ENCODE assay signal across 8 cellular contexts in genomic region chr19:44025217-44025936, GRCh38. TPM values are rescaled to one million over a fixed set of nuclear protein-coding genes. Genes with fewer than 3 reads are reported as not detected.
DNase-seq lines count a peak whose midpoint lies in the region; ATAC-seq and TF ChIP-seq lines count a peak whose summit lies in the region.

Gene ZNF222, plus strand, starts transcription at chr19:44025379. Its CDS starts 58 bp downstream, at chr19:44025437.

- ATAC-seq in psoas muscle = peak; percentile 64 to 98 (median 96)

- H3K27ac ChIP-seq in right atrium auricular region (peak within 1 kb of the TSS; percentile 65 to 76), psoas muscle (peak within 1 kb of the TSS; percentile 58), urinary bladder (ENCODE audit: low read depth) (peak within 1 kb of the TSS; percentile 64)

- peaks cover 40% of the 10 kb centered on the region for H3K36me3 Mint-ChIP-seq in T-helper 1 cell treated with Interleukin-12 subunit alpha and Interleukin-12 subunit beta and Interleukin-4 antibody, amounts not matched to agents 30 μg/mL and 1 μg/mL, for 36 hours (ENCODE audit: low read depth)

- POLR2A ChIA-PET in HEK293T (lab: Yijun Ruan, JAX) = interaction anchor here (0.6 to 1.2 kb wide), 4 partner anchors 24 to 198 kb away, joined by 3 to 4 read pairs (median 3); partner anchors contain the start of genes ZNF221 and ZNF283

- peak within 1 kb of the TSS; percentile 85 to 91 for H3K4me3 ChIP-seq in right atrium auricular region
- peak within 1 kb of the TSS; percentile 83 for H3K4me3 ChIP-seq in psoas muscle
- peak within 1 kb of the TSS; percentile 80 for H3K4me3 ChIP-seq in urinary bladder (ENCODE audit: low read depth, low read length)

- CTCF ChIA-PET in HEK293T (lab: Yijun Ruan, JAX) = no interaction called here

- intact Hi-C loops in psoas muscle (cut with DNase I) = no loop called here

- peak within 1 kb of the TSS; percentile 98 for H3K4me3 Mint-ChIP-seq in T-helper 1 cell treated with Interleukin-12 subunit alpha and Interleukin-12 subunit beta and Interleukin-4 antibody, amounts not matched to agents 30 μg/mL and 1 μg/mL, for 36 hours

- H3K36me3 ChIP-seq in right atrium auricular region (peaks cover 36% of the 10 kb centered on the region), psoas muscle (ENCODE audit: insufficient read depth in 1 of 2, low read depth in 1 of 2) (peaks cover 13 to 37% of the 10 kb centered on the region in 2 donors), urinary bladder (ENCODE audit: insufficient read depth) (peaks cover 14% of the 10 kb centered on the region)

- no peak for TF ChIP-seq CTCF in right atrium auricular region (IDR thresholded peaks at IDR 0.05)
- no peak for TF ChIP-seq CTCF in psoas muscle (IDR thresholded peaks at IDR 0.05)

- peaks cover 13% of the 10 kb centered on the region for H3K4me1 Mint-ChIP-seq in T-helper 1 cell treated with Interleukin-12 subunit alpha and Interleukin-12 subunit beta and Interleukin-4 antibody, amounts not matched to agents 30 μg/mL and 1 μg/mL, for 36 hours (ENCODE audit: low read depth)

- H3K9me3 ChIP-seq in right atrium auricular region (peaks cover 6 to 25% of the 10 kb centered on the region in 2 donors), psoas muscle (peaks cover 31% of the 10 kb centered on the region)

- DNase-seq in GM03348 (ENCODE audit: low spot score) (peak; percentile 91), HEK293T (ENCODE audit: extremely low spot score) (peak; percentile 70), NCI-H128 (lab: John Stamatoyannopoulos, UW; ENCODE audit: unreplicated experiment) (peak; percentile 37), anterior cingulate cortex (lab: John Stamatoyannopoulos, UW) (peak in 55 of 58 donors; percentile 32 to 90 (median 75)), right atrium auricular region (ENCODE audit: low spot score) (peak; percentile 91), psoas muscle (peak; percentile 80 to 84)

- H3K27me3 ChIP-seq in right atrium auricular region (no peaks in the 10 kb centered on the region), psoas muscle (ENCODE audit: insufficient read depth in 3 of 3, low read length in 2 of 3) (no peaks in the 10 kb centered on the region)

- peak within 1 kb of the TSS; percentile 89 for H3K27ac Mint-ChIP-seq in T-helper 1 cell treated with Interleukin-12 subunit alpha and Interleukin-12 subunit beta and Interleukin-4 antibody, amounts not matched to agents 30 μg/mL and 1 μg/mL, for 36 hours

- peaks cover 60% of the 10 kb centered on the region for H3K9me3 Mint-ChIP-seq in T-helper 1 cell treated with Interleukin-12 subunit alpha and Interleukin-12 subunit beta and Interleukin-4 antibody, amounts not matched to agents 30 μg/mL and 1 μg/mL, for 36 hours

- no peaks in the 10 kb centered on the region for H3K27me3 Mint-ChIP-seq in T-helper 1 cell treated with Interleukin-12 subunit alpha and Interleukin-12 subunit beta and Interleukin-4 antibody, amounts not matched to agents 30 μg/mL and 1 μg/mL, for 36 hours (ENCODE audit: low read depth)

- 1 to 2% (median 1%) methylated on average over 37 of the region's 37 CpGs for WGBS in psoas muscle, 3 donors
- WGBS in urinary bladder = 1% methylated on average over 37 of the region's 37 CpGs

- peaks cover 0 to 7% of the 10 kb centered on the region in 2 donors for H3K4me1 ChIP-seq in right atrium auricular region
- no peaks in the 10 kb centered on the region for H3K4me1 ChIP-seq in psoas muscle
- no peaks in the 10 kb centered on the region for H3K4me1 ChIP-seq in urinary bladder (ENCODE audit: insufficient read depth)

TF ChIP-seq in HEK293T, 16 proteins besides CTCF, POLR2A, EP300 and RAD21:
- TF ChIP-seq ARNT (IDR thresholded peaks at IDR 0.05) = no peak
- TF ChIP-seq ZNF384 (IDR thresholded peaks at IDR 0.05) = no peak
- no peak for TF ChIP-seq FOXK2 (IDR thresholded peaks at IDR 0.05)
- no peak for TF ChIP-seq SP1 (IDR thresholded peaks at IDR 0.05)
- TF ChIP-seq ELF4 (IDR thresholded peaks at IDR 0.05) = 0 out of 2 replicates have a peak, but pooled peaks have one; percentile 11
- TF ChIP-seq LEF1 (IDR thresholded peaks at IDR 0.05; ENCODE audit: borderline replicate concordance) = no peak
- TF ChIP-seq FOXA1 (IDR thresholded peaks at IDR 0.05) = no peak
- no peak for TF ChIP-seq CTBP1 (IDR thresholded peaks at IDR 0.05; ENCODE audit: borderline replicate concordance)
- no peak for TF ChIP-seq BHLHE40 (IDR thresholded peaks at IDR 0.05; ENCODE audit: borderline replicate concordance)
- peak; percentile 5 for TF ChIP-seq L3MBTL2 (conservative IDR thresholded peaks at IDR 0.05)
- no peak for TF ChIP-seq TARDBP (IDR thresholded peaks at IDR 0.05)
- no peak for TF ChIP-seq FOXM1 (IDR thresholded peaks at IDR 0.05; ENCODE audit: borderline replicate concordance)
- TF ChIP-seq SUZ12 (IDR thresholded peaks at IDR 0.05) = no peak
- TF ChIP-seq PKNOX1 (IDR thresholded peaks at IDR 0.05) = no peak
- no peak for TF ChIP-seq HDGF (IDR thresholded peaks at IDR 0.05; ENCODE audit: borderline replicate concordance)
- no peak for TF ChIP-seq NFRKB (IDR thresholded peaks at IDR 0.05)
TF ChIP-seq in HEK293T: peak in this region for 2.

RNA-seq across cellular contexts. Expression of gene ZNF222, which starts in this region (rescaled TPM):
- total RNA-seq in right atrium auricular region = 1 to 10 TPM; 2.4 to 2.9 TPM
- total RNA-seq in psoas muscle = 1 to 10 TPM in 3 of 4 donors, under 1 TPM in 1; 0.47 to 1.9 (median 1.6) TPM
- 1 to 10 TPM; 2.1 to 4.0 (median 2.4) TPM for polyA plus RNA-seq in psoas muscle
- total RNA-seq in urinary bladder = 9.2 TPM
- 5.3 TPM for polyA plus RNA-seq in urinary bladder

Comparison
In these comparisons a context has a peak if more than half of its experiments do, and no peak if none do; other contexts are left out.
1. Peak in every context shown above with its lines: DNase-seq, ATAC-seq, H3K4me3 ChIP-seq and H3K27ac ChIP-seq.
2. DNase-seq: peak in every context shown above with its lines; median percentile 91 in GM03348; 91 in right atrium auricular region; 82 in psoas muscle; 75 in anterior cingulate cortex; 70 in HEK293T; 37 in NCI-H128.